Comparison of ENCODE assay signal across 28 cellular contexts in genomic region chr6:148808786-148809304, GRCh38.
"Had no signal": no experiment of that assay in that cellular context is flagged by ENCODE, and none has a peak within 500 bp of the region (broad histone marks: within the 10 kb centered on the region; RNA-seq: fewer than 3 reads in every experiment).

No MANE protein-coding gene starts in this region.

- H3K4me1 Mint-ChIP-seq: activated CD4-positive, alpha-beta memory T cell treated with anti-CD3 and anti-CD28 coated beads, Interleukin-2, amount 10 ng/mL, durations not matched to agents 7 days and 5 days; activated CD4-positive, alpha-beta T cell treated with anti-CD3 and anti-CD28 coated beads, Interleukin-2, amount 10 ng/mL, durations not matched to agents 7 days and 5 days; brain had no signal

- H3K9me3 ChIP-seq: ascending aorta, breast epithelium, colonic mucosa, esophagus squamous epithelium, gastroesophageal sphincter had no signal

- H3K36me3 Mint-ChIP-seq: activated naive CD8-positive, alpha-beta T cell had no signal

- H3K27me3 Mint-ChIP-seq: activated CD4-positive, alpha-beta memory T cell treated with anti-CD3 and anti-CD28 coated beads, Interleukin-2, amount 10 ng/mL, durations not matched to agents 7 days and 5 days; activated naive CD8-positive, alpha-beta T cell; activated T-cell treated with anti-CD3 and anti-CD28 coated beads, Interleukin-2, amount 50 U/mL, for 24 hours; brain had no signal

- H3K27ac ChIP-seq: ascending aorta, breast epithelium, cardiac muscle cell, colonic mucosa, epithelial cell of prostate, esophagus squamous epithelium, gastroesophageal sphincter had no signal

- H3K4me3 Mint-ChIP-seq: activated CD4-positive, alpha-beta memory T cell treated with anti-CD3 and anti-CD28 coated beads, Interleukin-2, amount 10 ng/mL, durations not matched to agents 7 days and 5 days; activated CD4-positive, alpha-beta T cell treated with anti-CD3 and anti-CD28 coated beads, Interleukin-2, amount 10 ng/mL, durations not matched to agents 7 days and 5 days; activated naive CD8-positive, alpha-beta T cell; activated T-cell treated with anti-CD3 and anti-CD28 coated beads, Interleukin-2, amount 50 U/mL, for 24 hours; activated T-cell treated with anti-CD3 and anti-CD28 coated beads, Interleukin-2, amount 50 U/mL, for 72 hours; brain had no signal

- FAIRE-seq: endometrium had no signal

- H3K27me3 ChIP-seq: ascending aorta, breast epithelium, cardiac muscle cell, colonic mucosa, esophagus squamous epithelium, gastroesophageal sphincter had no signal

- DNase-seq: activated CD4-positive, alpha-beta memory T cell treated with anti-CD3 and anti-CD28 coated beads, Interleukin-2, amount 10 ng/mL, durations not matched to agents 7 days and 5 days; activated CD4-positive, alpha-beta T cell treated with anti-CD3 and anti-CD28 coated beads for 1 hour; activated CD4-positive, alpha-beta T cell treated with anti-CD3 and anti-CD28 coated beads for 4 hours; activated CD4-positive, alpha-beta T cell treated with anti-CD3 and anti-CD28 coated beads, Interleukin-2, amount 10 ng/mL, durations not matched to agents 7 days and 5 days; activated CD4-positive, alpha-beta T cell treated with anti-CD3 and anti-CD28 coated beads, Interleukin-2, amount 50 U/mL, for 4 hours; activated CD8-positive, alpha-beta memory T cell treated with anti-CD3 and anti-CD28 coated beads, Interleukin-2, amount 50 U/mL, for 48 hours; activated effector memory CD4-positive, alpha-beta T cell treated with Interleukin-2 at 50 U/mL for 16 hours; activated gamma-delta T cell treated with Interleukin-2 at 50 U/mL for 16 hours; activated naive CD4-positive, alpha-beta T cell treated with anti-CD3 and anti-CD28 coated beads, Interleukin-2, amount 50 U/mL, for 16 hours; activated naive CD4-positive, alpha-beta T cell treated with Interleukin-2 at 50 U/mL for 16 hours; activated T-cell treated with anti-CD3 and anti-CD28 coated beads for 4 hours; activated T-cell treated with anti-CD3 and anti-CD28 coated beads, Interleukin-2, amount 50 U/mL, for 24 hours; activated T-cell treated with anti-CD3 and anti-CD28 coated beads, Interleukin-2, amount 50 U/mL, for 72 hours; central memory CD4-positive, alpha-beta T cell; cerebellar nuclear complex; colonic mucosa; effector CD8-positive, alpha-beta T cell; esophagus squamous epithelium; foreskin melanocyte; T-helper 2 cell had no signal

- H3K4me3 ChIP-seq: ascending aorta, breast epithelium, cardiac muscle cell, colonic mucosa, esophagus squamous epithelium, gastroesophageal sphincter had no signal

- H3K4me1 ChIP-seq: ascending aorta, breast epithelium, colonic mucosa had no signal

- ATAC-seq: activated T-cell treated with anti-CD3 and anti-CD28 coated beads, Interleukin-2, amount 50 U/mL, for 72 hours; gastroesophageal sphincter had no signal

- H3K36me3 ChIP-seq: ascending aorta, breast epithelium, cardiac muscle cell, colonic mucosa, esophagus squamous epithelium, gastroesophageal sphincter had no signal

- H3K9me3 Mint-ChIP-seq: activated CD4-positive, alpha-beta memory T cell treated with anti-CD3 and anti-CD28 coated beads, Interleukin-2, amount 10 ng/mL, durations not matched to agents 7 days and 5 days; activated CD4-positive, alpha-beta T cell treated with anti-CD3 and anti-CD28 coated beads, Interleukin-2, amount 10 ng/mL, durations not matched to agents 7 days and 5 days; activated T-cell treated with anti-CD3 and anti-CD28 coated beads, Interleukin-2, amount 50 U/mL, for 24 hours; activated T-cell treated with anti-CD3 and anti-CD28 coated beads, Interleukin-2, amount 50 U/mL, for 72 hours had no signal

- H3K27ac Mint-ChIP-seq: activated CD4-positive, alpha-beta memory T cell treated with anti-CD3 and anti-CD28 coated beads, Interleukin-2, amount 10 ng/mL, durations not matched to agents 7 days and 5 days; activated CD4-positive, alpha-beta T cell treated with anti-CD3 and anti-CD28 coated beads, Interleukin-2, amount 10 ng/mL, durations not matched to agents 7 days and 5 days; activated naive CD8-positive, alpha-beta T cell; activated T-cell treated with anti-CD3 and anti-CD28 coated beads, Interleukin-2, amount 50 U/mL, for 24 hours; brain had no signal
